Comparison of ENCODE assay signal across 1 cellular context in genomic region chr2:215489288-215489848, GRCh38.
TF ChIP-seq lines count a peak whose summit lies in the region.

No MANE protein-coding gene starts in this region.

TF ChIP-seq in endothelial cell of umbilical vein, 7 proteins besides CTCF, POLR2A, EP300 and RAD21:
- TF ChIP-seq MAX (IDR thresholded peaks at IDR 0.05; ENCODE audit: insufficient read depth, insufficient read length) (no peak), JUN (IDR thresholded peaks at IDR 0.05; ENCODE audit: borderline replicate concordance, insufficient read depth, insufficient read length, low read depth) (no peak), POLR2AphosphoS5 (IDR thresholded peaks at IDR 0.05; ENCODE audit: insufficient read depth, low read depth, low read length) (no peak), FOS (IDR thresholded peaks at IDR 0.05; ENCODE audit: borderline replicate concordance, insufficient read depth, low read length) (no peak), EZH2 (IDR thresholded peaks at IDR 0.05; ENCODE audit: borderline replicate concordance, low read depth, low read length, severe bottlenecking) (no peak)
